13 cellular contexts compared by ENCODE assay signal in the genomic region with DNA sequence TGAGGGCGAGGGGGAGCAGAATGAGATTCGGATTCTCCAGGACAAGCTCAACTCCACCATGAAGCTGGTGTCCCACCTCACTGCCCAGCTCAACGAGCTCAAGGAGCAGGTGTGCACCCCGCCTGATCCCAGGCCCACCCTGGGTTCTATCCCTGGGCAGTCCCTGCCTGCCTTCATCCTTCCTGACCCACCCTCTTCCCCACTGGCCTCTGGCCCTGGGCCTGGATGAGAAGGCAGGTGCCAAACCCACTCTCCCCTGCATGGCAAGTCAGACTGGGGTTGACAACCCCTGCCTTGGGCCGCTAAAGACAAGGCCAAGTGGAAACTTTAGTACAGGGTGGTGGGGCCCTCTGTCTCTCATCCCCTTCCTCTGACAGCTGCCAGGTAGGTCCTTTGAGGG. TPM values are rescaled to one million over a fixed set of nuclear protein-coding genes. Genes with fewer than 3 reads are reported as not detected.
A peak's percentile ranks its signal among the peaks of the same experiment; 100 is the strongest.
DNase-seq lines count a peak whose midpoint lies in the region; ATAC-seq, FAIRE-seq and TF ChIP-seq lines count a peak whose summit lies in the region.
"Had no signal": no experiment of that assay in that cellular context is flagged by ENCODE, and none has a peak within 500 bp of the region (broad histone marks: within the 10 kb centered on the region; RNA-seq: fewer than 3 reads in every experiment).

No MANE protein-coding gene starts in this region.

- peak overlapping the region; percentile 71 for H2AK5ac ChIP-seq in mesenchymal stem cell (ENCODE audit: low read length, severe bottlenecking)

- FAIRE-seq in HepG2 (lab: Jason Lieb, UNC): no peak
- no peak for FAIRE-seq in K562 (lab: Jason Lieb, UNC)

- 90% methylated on average over 5 of the region's 5 CpGs for WGBS in liver
- 89% methylated on average over 4 of the region's 5 CpGs for WGBS in HepG2 (ENCODE audit: low lambda C conversion rate)
- WGBS in K562 (ENCODE audit: insufficient coverage, low coverage, missing lambda C conversion rate): 81% methylated on average over 5 of the region's 5 CpGs
- WGBS in mesenchymal stem cell: 97% methylated on average over 5 of the region's 5 CpGs

- peak overlapping the region; percentile 14 to 43 for H3K18ac ChIP-seq in mesenchymal stem cell (ENCODE audit: low read depth in 1 of 2, low read length in 2 of 2)

- no peak for TF ChIP-seq POLR2A in HepG2 (IDR thresholded peaks at IDR 0.05; ENCODE audit: insufficient read depth in 1 of 2, low read depth in 2 of 2, low read length in 2 of 2)
- no peak for TF ChIP-seq POLR2A in K562 (conservative IDR thresholded peaks at IDR 0.05)

- H3K14ac ChIP-seq in mesenchymal stem cell (ENCODE audit: low read length in 2 of 2): peak overlapping the region in 1 of 2 experiments; percentile 23

- H2BK15ac ChIP-seq in mesenchymal stem cell (ENCODE audit: low read depth, poor library complexity, severe bottlenecking): no peak overlapping the region

- H3K36me3 ChIP-seq in liver (ENCODE audit: control insufficient read depth in 4 of 4, insufficient read depth in 3 of 4, low read depth in 1 of 4, low read length in 3 of 4) (peaks cover 0 to 12% (median 4%) of the 10 kb centered on the region in 4 donors), HepG2 (replicated peaks in 1 of 2; ENCODE audit: control insufficient read depth in 1 of 2, insufficient read depth in 2 of 2, low read length in 2 of 2) (peaks cover 35 to 72% of the 10 kb centered on the region in 2 experiments), K562 (ENCODE audit: control insufficient read depth, insufficient read depth, low read length) (peaks cover 100% of the 10 kb centered on the region), mesenchymal stem cell (ENCODE audit: control insufficient read depth in 1 of 2, insufficient read depth in 2 of 2, low read depth in 1 of 2, low read length in 2 of 2) (peaks cover 71 to 99% of the 10 kb centered on the region in 2 experiments)

- no peak for TF ChIP-seq EP300 in HepG2 (IDR thresholded peaks at IDR 0.05; ENCODE audit: low read depth in 2 of 2, low read length in 2 of 2)
- no peak for TF ChIP-seq EP300 in HepG2 (CRISPR knock-in tag; IDR thresholded peaks at IDR 0.05; ENCODE audit: borderline replicate concordance)
- TF ChIP-seq EP300 in K562 (IDR thresholded peaks at IDR 0.05; ENCODE audit: low read length): no peak

- H3K9me3 ChIP-seq in liver (ENCODE audit: control insufficient read depth in 4 of 4, low read length in 3 of 4): no peaks in the 10 kb centered on the region
- H3K9me3 ChIP-seq in HepG2 (ENCODE audit: low read length): no peaks in the 10 kb centered on the region
- no peaks in the 10 kb centered on the region for H3K9me3 ChIP-seq in K562 (replicated peaks; ENCODE audit: control insufficient read depth, insufficient read depth, low read depth, low read length)
- no peaks in the 10 kb centered on the region for H3K9me3 ChIP-seq in mesenchymal stem cell (ENCODE audit: control insufficient read depth, low read length)

- H3K4ac ChIP-seq in mesenchymal stem cell (ENCODE audit: low read depth in 1 of 2, low read length in 2 of 2): no peak overlapping the region

- H2BK120ac ChIP-seq in mesenchymal stem cell (ENCODE audit: low read depth, low read length): peak overlapping the region; percentile 3

- H3K9ac ChIP-seq in liver (ENCODE audit: low read depth in 1 of 2, low read length in 2 of 2): no peak overlapping the region
- no peak overlapping the region for H3K9ac ChIP-seq in HepG2 (ENCODE audit: insufficient read depth, low read depth, low read length)
- H3K9ac ChIP-seq in K562 (ENCODE audit: insufficient read depth in 1 of 2, low read depth in 2 of 2, low read length in 2 of 2): peak overlapping the region in 1 of 2 experiments; percentile 71; a peak in 2 of 4 replicates
- peak overlapping the region; percentile 51 for H3K9ac ChIP-seq in mesenchymal stem cell (ENCODE audit: low read length)

- intact Hi-C loops in HepG2 (cut with micrococcal nuclease; ENCODE audit: unreplicated experiment): no loop called here
- intact Hi-C loops in K562 (cut with micrococcal nuclease): no loop called here

- H4K91ac ChIP-seq in mesenchymal stem cell (ENCODE audit: low read length): peak overlapping the region; percentile 76

- TF ChIP-seq RAD21 in liver (IDR thresholded peaks at IDR 0.05) (no peak), HepG2 (CRISPR knock-in tag; IDR thresholded peaks at IDR 0.05) (no peak), K562 (CRISPR knock-in tag; conservative IDR thresholded peaks at IDR 0.05 in 1 of 2, IDR thresholded peaks at IDR 0.05 in 1 of 2) (no peak)

- no peak overlapping the region for H3K4me3 ChIP-seq in liver (ENCODE audit: low read depth in 1 of 3, low read length in 3 of 3)
- no peak overlapping the region for H3K4me3 ChIP-seq in HepG2 (replicated peaks in 1 of 3; ENCODE audit: insufficient read depth in 1 of 3, low read depth in 2 of 3, low read length in 3 of 3)
- no peak overlapping the region for H3K4me3 ChIP-seq in K562
- H3K4me3 ChIP-seq in mesenchymal stem cell (ENCODE audit: insufficient read depth in 1 of 2, low read depth in 1 of 2, low read length in 2 of 2): no peak overlapping the region

- H3K4me1 ChIP-seq in liver (ENCODE audit: control insufficient read depth in 4 of 4, insufficient read depth in 4 of 4, low read length in 3 of 4) (peaks cover 0 to 10% (median 0%) of the 10 kb centered on the region in 4 donors), HepG2 (ENCODE audit: insufficient read depth, low read length) (no peaks in the 10 kb centered on the region), K562 (replicated peaks in 1 of 2; ENCODE audit: control insufficient read depth in 2 of 2, insufficient read depth in 2 of 2, low read length in 2 of 2) (peaks cover 5 to 26% of the 10 kb centered on the region in 2 experiments; a peak in 4 of 5 replicates), mesenchymal stem cell (ENCODE audit: control insufficient read depth, insufficient read depth, low read depth, low read length) (peaks cover 45% of the 10 kb centered on the region)

- H2BK5ac ChIP-seq in mesenchymal stem cell (ENCODE audit: low read depth, low read length, poor library complexity, severe bottlenecking): no peak overlapping the region

- BruUV-seq in HepG2 (replicated peaks; lab: Mats Ljungman, UMichigan): no TSS peak
- BruUV-seq in K562 (replicated peaks; lab: Mats Ljungman, UMichigan): no TSS peak

- peak overlapping the region in 1 of 2 experiments; percentile 74 for H2BK12ac ChIP-seq in mesenchymal stem cell (ENCODE audit: low read length in 2 of 2)

- peak overlapping the region; percentile 30 to 33 for H3K27ac ChIP-seq in liver (ENCODE audit: low read depth in 1 of 2, low read length in 2 of 2)
- no peak overlapping the region for H3K27ac ChIP-seq in HepG2 (ENCODE audit: extremely low read length, insufficient read depth, low read length)
- H3K27ac ChIP-seq in K562 (ENCODE audit: extremely low read depth, low read depth, low read length): no peak overlapping the region
- H3K27ac ChIP-seq in mesenchymal stem cell (ENCODE audit: low read length, poor library complexity, severe bottlenecking): no peak overlapping the region

- H3K79me1 ChIP-seq in mesenchymal stem cell (replicated peaks; ENCODE audit: low read length, poor library complexity, severe bottlenecking): peaks cover 21% of the 10 kb centered on the region

- H3K4me2 ChIP-seq in HepG2 (ENCODE audit: low read depth, low read length) (no peak overlapping the region), K562 (ENCODE audit: insufficient read depth, low read length) (no peak overlapping the region), mesenchymal stem cell (ENCODE audit: low read length, poor library complexity, severe bottlenecking) (no peak overlapping the region)

- no peak overlapping the region for H3K23ac ChIP-seq in mesenchymal stem cell (ENCODE audit: low read length in 2 of 2)

- no peaks in the 10 kb centered on the region for H3K9me1 ChIP-seq in K562 (ENCODE audit: control insufficient read depth, insufficient read depth, low read length)

- no peaks in the 10 kb centered on the region; the same call in 1 of the 2 replicates for H4K20me1 ChIP-seq in HepG2 (ENCODE audit: insufficient read depth, low read length)
- H4K20me1 ChIP-seq in K562 (replicated peaks; ENCODE audit: control insufficient read depth, insufficient read depth, low read length): peaks cover 9% of the 10 kb centered on the region; the same call in 1 of the 2 replicates

- H3K27me3 ChIP-seq in liver (ENCODE audit: control insufficient read depth in 4 of 4, insufficient read depth in 4 of 4, low read length in 3 of 4): no peaks in the 10 kb centered on the region
- no peaks in the 10 kb centered on the region for H3K27me3 ChIP-seq in HepG2 (ENCODE audit: control insufficient read depth in 1 of 2, insufficient read depth in 2 of 2, low read length in 2 of 2)
- no peaks in the 10 kb centered on the region for H3K27me3 ChIP-seq in K562 (ENCODE audit: control insufficient read depth in 2 of 2, insufficient read depth in 2 of 2, low read length in 2 of 2)
- no peaks in the 10 kb centered on the region for H3K27me3 ChIP-seq in mesenchymal stem cell (ENCODE audit: control insufficient read depth in 1 of 2, insufficient read depth in 1 of 2, low read length in 2 of 2)

- TF ChIP-seq CTCF in liver (IDR thresholded peaks at IDR 0.05; ENCODE audit: low read depth, low read length, missing input control): no peak
- no peak for TF ChIP-seq CTCF in HepG2 (CRISPR knock-in tag; IDR thresholded peaks at IDR 0.05)
- TF ChIP-seq CTCF in K562 (IDR thresholded peaks at IDR 0.05 in 2 of 3, conservative IDR thresholded peaks at IDR 0.05 in 1 of 3; ENCODE audit: insufficient read depth in 2 of 3, low read depth in 1 of 3, low read length in 3 of 3): no peak

- no peaks in the 10 kb centered on the region for H3K79me2 ChIP-seq in HepG2 (ENCODE audit: insufficient read depth, low read length)
- no peaks in the 10 kb centered on the region for H3K79me2 ChIP-seq in K562 (ENCODE audit: control insufficient read depth, insufficient read depth, low read length)

- POLR2A ChIA-PET in HepG2 (lab: Yijun Ruan, JAX): no interaction called here
- POLR2A ChIA-PET in K562 (lab: Yijun Ruan, JAX): interaction anchor here (0.5 to 2.2 kb wide), 7 partner anchors 9 to 420 kb away, joined by 3 to 8 read pairs (median 4); partner anchors contain the start of genes BAK1 and UQCC2

- in situ Hi-C loops in HepG2 (cut with HindIII; ENCODE audit: extremely low pct_ligation_motif_present, low pct_unique_long_range_greater_than_20kb): no loop called here
- in situ Hi-C loops in K562 (cut with MboI): no loop called here

- H2AFZ ChIP-seq in HepG2 (ENCODE audit: low read length): no peak overlapping the region
- no peak overlapping the region for H2AFZ ChIP-seq in K562 (ENCODE audit: low read depth, low read length)
- no peak overlapping the region for H2AFZ ChIP-seq in mesenchymal stem cell (ENCODE audit: low read depth, low read length)

- no peak for ATAC-seq in HepG2
- peak; percentile 12; the same call in 2 of the 3 replicates for ATAC-seq in K562
- no peak for ATAC-seq in HG03342 (IDR thresholded peaks at IDR 0.05; ENCODE audit: unreplicated experiment)
- no peak for ATAC-seq in GM21390 (IDR thresholded peaks at IDR 0.05; ENCODE audit: unreplicated experiment)
- no peak for ATAC-seq in HG03378 (IDR thresholded peaks at IDR 0.05; ENCODE audit: unreplicated experiment)

- H4K8ac ChIP-seq in mesenchymal stem cell (ENCODE audit: low read length): peak overlapping the region; percentile 1

- CTCF ChIA-PET in HepG2 (lab: Yijun Ruan, JAX; ENCODE audit: low intra/inter-chr PET ratio, low total read pairs): no interaction called here
- CTCF ChIA-PET in K562 (lab: Yijun Ruan, JAX; ENCODE audit: low intra/inter-chr PET ratio): no interaction called here

- DNase-seq in HepG2 (ENCODE audit: low spot score): no peak
- DNase-seq in K562 (ENCODE audit: extremely low read depth in 1 of 4, low spot score in 3 of 4): no peak
- no peak for DNase-seq in mesenchymal stem cell
- DNase-seq in SHP77 (lab: John Stamatoyannopoulos, UW): no peak
- DNase-seq: Calu3, KBM-7, NCI-H510A had no signal

RNA-seq across cellular contexts. Expression of gene UQCC2, which starts 16.5 kb away (rescaled TPM):
- total RNA-seq in liver: 1 to 10 TPM; 6.8 to 8.3 TPM
- 10 to 100 TPM; 36.5 to 75.9 TPM for polyA plus RNA-seq in liver
- 238 and 273 TPM in 2 replicates for total RNA-seq in HepG2 (2016; rRNA removed; fragmentation: Illumina TruSeq; extraction: Trizol)
- total RNA-seq in HepG2 (2016; cell fraction: cytosol; rRNA removed; fragmentation: Illumina TruSeq; extraction: Trizol; ENCODE audit: low read depth): 120 and 154 TPM in 2 replicates
- total RNA-seq in HepG2 (2016; cell fraction: insoluble cytoplasmic fraction; rRNA removed; fragmentation: Illumina TruSeq; extraction: Trizol): 223 and 303 TPM in 2 replicates
- 160 and 207 TPM in 2 replicates for total RNA-seq in HepG2 (2016; cell fraction: membrane; rRNA removed; fragmentation: Illumina TruSeq; extraction: Trizol)
- 53.9 and 66.5 TPM in 2 replicates for total RNA-seq in HepG2 (2016; cell fraction: nucleus; rRNA removed; fragmentation: Illumina TruSeq; extraction: Trizol)
- polyA plus RNA-seq in HepG2 (2011; rRNA removed): 82.4 and 83.3 TPM in 2 replicates
- 43.2 and 56.5 TPM in 2 replicates for polyA plus RNA-seq in HepG2 (2011; cell fraction: cytosol; rRNA removed)
- polyA plus RNA-seq in HepG2 (2011; cell fraction: nucleus; rRNA removed): 25.4 and 25.6 TPM in 2 replicates
- 134 and 138 TPM in 2 replicates for polyA plus RNA-seq in HepG2 (2012)
- polyA plus RNA-seq in HepG2 (2016; cell fraction: cytosol; fragmentation: Illumina TruSeq; extraction: Trizol; ENCODE audit: low read depth): 161 and 200 TPM in 2 replicates
- 261 and 288 TPM in 2 replicates for polyA plus RNA-seq in HepG2 (2016; cell fraction: insoluble cytoplasmic fraction; fragmentation: Illumina TruSeq; extraction: Trizol; ENCODE audit: low read depth)
- 151 and 202 TPM in 2 replicates for polyA plus RNA-seq in HepG2 (2016; cell fraction: membrane; fragmentation: Illumina TruSeq; extraction: Trizol; ENCODE audit: low read depth)
- 129 and 150 TPM in 2 replicates for polyA plus RNA-seq in HepG2 (2016; cell fraction: nucleus; fragmentation: Illumina TruSeq; extraction: Trizol; ENCODE audit: insufficient read depth, low read depth)
- 13.1 and 30.2 TPM in 2 replicates for polyA minus RNA-seq in HepG2 (2011; rRNA and poly(A)+ RNA removed; ENCODE audit: low replicate concordance)
- 12.8 and 21.1 TPM in 2 replicates for polyA minus RNA-seq in HepG2 (2011; cell fraction: cytosol; rRNA and poly(A)+ RNA removed)
- polyA minus RNA-seq in HepG2 (2011; cell fraction: nucleus; rRNA and poly(A)+ RNA removed): 17.4 and 19.8 TPM in 2 replicates
- 19.9 and 36.1 TPM in 2 replicates for total RNA-seq in K562 (2011; cell fraction: chromatin; rRNA removed; ENCODE audit: low replicate concordance)
- total RNA-seq in K562 (2011; cell fraction: nucleolus; rRNA removed): 29.5 and 31.9 TPM in 2 replicates
- total RNA-seq in K562 (2011; cell fraction: nucleoplasm; rRNA removed): 27.8 and 33.5 TPM in 2 replicates
- total RNA-seq in K562 (2014; rRNA removed): 63.3 and 92.9 TPM in 2 replicates
- total RNA-seq in K562 (2014; rRNA removed; fragmentation: Illumina TruSeq; extraction: Trizol): 140 and 158 TPM in 2 replicates
- total RNA-seq in K562 (2015; rRNA removed; fragmentation: Illumina TruSeq; extraction: Trizol): 113 and 133 TPM in 2 replicates
- 161 and 179 TPM in 2 replicates for total RNA-seq in K562 (2021)
- polyA plus RNA-seq in K562 (2011; rRNA removed): 128 and 161 TPM in 2 replicates
- polyA plus RNA-seq in K562 (2011; cell fraction: cytosol; rRNA removed): 49.2 and 81.5 TPM in 2 replicates
- 67.5 and 72.8 TPM in 2 replicates for polyA plus RNA-seq in K562 (2011; cell fraction: nucleus; rRNA removed)
- polyA plus RNA-seq in K562 (2012): 166 and 322 TPM in 2 replicates
- 110 and 119 TPM in 2 replicates for polyA plus RNA-seq in K562 (2014; fragmentation: Illumina TruSeq; extraction: Trizol)
- polyA plus RNA-seq in K562 (2014; fragmentation: Nextera tagmentation; extraction: Ambion mirVana): 100 to 1,000 TPM; 832 to 927 TPM
- 58.5 and 98.3 TPM in 2 replicates for polyA plus RNA-seq in K562 (2014; rRNA removed)
- 17.7 and 23.0 TPM in 2 replicates for polyA minus RNA-seq in K562 (2011; rRNA and poly(A)+ RNA removed)
- 19.1 and 24.0 TPM in 2 replicates for polyA minus RNA-seq in K562 (2011; cell fraction: cytosol; rRNA and poly(A)+ RNA removed)
- 17.8 and 17.9 TPM in 2 replicates for polyA minus RNA-seq in K562 (2011; cell fraction: nucleus; rRNA and poly(A)+ RNA removed)
- polyA plus RNA-seq in mesenchymal stem cell (2013, experiment 1 of 2): 101 TPM
- 111 TPM for polyA plus RNA-seq in mesenchymal stem cell (2013, experiment 2 of 2)

RNA-seq across cellular contexts. Expression of gene IP6K3, which starts 51.7 kb away (rescaled TPM):
- 10 to 100 TPM in 1 of 2 donors, 1 to 10 TPM in 1; 7.0 to 12.9 TPM for total RNA-seq in liver
- polyA plus RNA-seq in liver: 1 to 10 TPM; 1.5 to 6.4 TPM
- 0.11 and 0.44 TPM in 2 replicates for total RNA-seq in HepG2 (2016; rRNA removed; fragmentation: Illumina TruSeq; extraction: Trizol)
- total RNA-seq in HepG2 (2016; cell fraction: cytosol; rRNA removed; fragmentation: Illumina TruSeq; extraction: Trizol; ENCODE audit: low read depth): 0.18 and 0.40 TPM in 2 replicates
- total RNA-seq in HepG2 (2016; cell fraction: insoluble cytoplasmic fraction; rRNA removed; fragmentation: Illumina TruSeq; extraction: Trizol): 0.28 and 0.52 TPM in 2 replicates
- 0.17 TPM in 1 of 2 replicates, not detected in the other for total RNA-seq in HepG2 (2016; cell fraction: membrane; rRNA removed; fragmentation: Illumina TruSeq; extraction: Trizol)
- total RNA-seq in HepG2 (2016; cell fraction: nucleus; rRNA removed; fragmentation: Illumina TruSeq; extraction: Trizol): 0.53 TPM in 2 replicates
- polyA plus RNA-seq in HepG2 (2011; rRNA removed): 0.18 and 0.48 TPM in 2 replicates
- polyA plus RNA-seq in HepG2 (2011; cell fraction: cytosol; rRNA removed): 0.16 and 0.22 TPM in 2 replicates
- polyA plus RNA-seq in HepG2 (2011; cell fraction: nucleus; rRNA removed): 0.63 and 0.76 TPM in 2 replicates
- 0.13 TPM in 1 of 2 replicates, not detected in the other for polyA plus RNA-seq in HepG2 (2012)
- polyA plus RNA-seq in HepG2 (2016; cell fraction: cytosol; fragmentation: Illumina TruSeq; extraction: Trizol; ENCODE audit: low read depth): 0.20 and 0.21 TPM in 2 replicates
- 0.20 and 0.22 TPM in 2 replicates for polyA plus RNA-seq in HepG2 (2016; cell fraction: insoluble cytoplasmic fraction; fragmentation: Illumina TruSeq; extraction: Trizol; ENCODE audit: low read depth)
- polyA plus RNA-seq in HepG2 (2016; cell fraction: membrane; fragmentation: Illumina TruSeq; extraction: Trizol; ENCODE audit: low read depth): 0.86 TPM in 1 of 2 replicates, not detected in the other
- polyA plus RNA-seq in HepG2 (2016; cell fraction: nucleus; fragmentation: Illumina TruSeq; extraction: Trizol; ENCODE audit: insufficient read depth, low read depth): 0.40 and 0.75 TPM in 2 replicates
- polyA minus RNA-seq in HepG2 (2011; rRNA and poly(A)+ RNA removed; ENCODE audit: low replicate concordance): 0.18 TPM in 1 of 2 replicates, not detected in the other
- 0.30 TPM in 1 of 2 replicates, not detected in the other for polyA minus RNA-seq in HepG2 (2011; cell fraction: cytosol; rRNA and poly(A)+ RNA removed)
- 0.62 TPM in 1 of 2 replicates, not detected in the other for polyA minus RNA-seq in HepG2 (2011; cell fraction: nucleus; rRNA and poly(A)+ RNA removed)
- total RNA-seq in K562 (2011; cell fraction: chromatin; rRNA removed; ENCODE audit: low replicate concordance): not detected in 2 replicates
- not detected in 2 replicates for total RNA-seq in K562 (2011; cell fraction: nucleolus; rRNA removed)
- not detected in 2 replicates for total RNA-seq in K562 (2011; cell fraction: nucleoplasm; rRNA removed)
- total RNA-seq in K562 (2014; rRNA removed): not detected in 2 replicates
- not detected in 2 replicates for total RNA-seq in K562 (2014; rRNA removed; fragmentation: Illumina TruSeq; extraction: Trizol)
- not detected in 2 replicates for total RNA-seq in K562 (2015; rRNA removed; fragmentation: Illumina TruSeq; extraction: Trizol)
- total RNA-seq in K562 (2021): not detected in 2 replicates
- not detected in 2 replicates for polyA plus RNA-seq in K562 (2011; rRNA removed)
- polyA plus RNA-seq in K562 (2011; cell fraction: cytosol; rRNA removed): not detected in 2 replicates
- not detected in 2 replicates for polyA plus RNA-seq in K562 (2011; cell fraction: nucleus; rRNA removed)
- polyA plus RNA-seq in K562 (2012): not detected in 2 replicates
- not detected in 2 replicates for polyA plus RNA-seq in K562 (2014; fragmentation: Illumina TruSeq; extraction: Trizol)
- not detected for polyA plus RNA-seq in K562 (2014; fragmentation: Nextera tagmentation; extraction: Ambion mirVana)
- not detected in 2 replicates for polyA plus RNA-seq in K562 (2014; rRNA removed)
- polyA minus RNA-seq in K562 (2011; rRNA and poly(A)+ RNA removed): not detected in 2 replicates
- not detected in 2 replicates for polyA minus RNA-seq in K562 (2011; cell fraction: cytosol; rRNA and poly(A)+ RNA removed)
- not detected in 2 replicates for polyA minus RNA-seq in K562 (2011; cell fraction: nucleus; rRNA and poly(A)+ RNA removed)
- 6.7 TPM for polyA plus RNA-seq in mesenchymal stem cell (2013, experiment 1 of 2)
- 6.5 TPM for polyA plus RNA-seq in mesenchymal stem cell (2013, experiment 2 of 2)
- total RNA-seq: Calu3, lung microvascular endothelial cell, temporal lobe had no signal

Comparison
In these comparisons a context has a peak if more than half of its experiments do, and no peak if none do; other contexts are left out.
1. H3K27ac ChIP-seq: peak in liver (2 of 2); none in HepG2 (single experiment), K562 (single experiment) and mesenchymal stem cell (single experiment).